10 cellular contexts compared by ENCODE assay signal in the genomic region with DNA sequence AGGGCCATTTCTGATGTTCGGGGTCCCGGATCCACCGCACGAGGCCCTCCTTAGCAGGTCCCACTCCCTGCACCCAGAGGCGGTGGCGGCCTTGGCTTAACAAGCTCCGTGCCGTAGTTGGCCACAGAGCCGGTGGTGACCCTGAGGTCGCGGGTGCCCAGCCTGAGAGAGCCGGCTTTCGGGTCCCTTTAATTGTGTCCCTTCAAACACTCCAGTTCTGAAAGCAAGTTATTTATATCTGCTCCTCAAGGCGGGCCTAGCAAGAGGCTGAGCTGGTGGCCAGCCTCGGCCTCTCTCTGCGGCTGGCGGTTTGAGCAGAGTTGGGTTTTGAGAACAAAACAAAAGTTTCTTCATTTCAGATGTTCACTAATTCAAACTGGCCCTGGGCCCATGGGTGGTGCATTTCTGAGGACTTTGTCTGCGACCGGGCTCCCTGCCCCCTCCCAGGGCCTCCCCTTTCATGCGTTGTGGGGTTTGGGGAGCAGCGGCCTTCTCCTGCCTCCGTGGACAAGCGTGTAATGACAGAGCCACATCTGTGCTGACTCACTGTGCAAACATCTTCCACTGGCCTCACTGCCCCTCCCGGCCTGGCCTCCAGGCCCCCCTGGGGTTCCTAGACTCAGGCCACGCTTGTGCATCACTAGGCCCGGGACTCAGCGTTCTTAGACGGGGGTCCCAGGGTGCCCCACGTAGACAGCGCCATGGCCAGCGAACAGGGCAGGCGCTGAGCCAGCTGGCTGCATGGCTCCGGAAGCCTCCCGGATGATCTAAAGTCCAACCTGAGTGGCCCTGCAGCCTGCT. TPM values are rescaled to one million over a fixed set of nuclear protein-coding genes. Genes with fewer than 3 reads are reported as not detected.
DNase-seq lines count a peak whose midpoint lies in the region; ATAC-seq and TF ChIP-seq lines count a peak whose summit lies in the region.
"Had no signal": no experiment of that assay in that cellular context is flagged by ENCODE, and none has a peak within 500 bp of the region (broad histone marks: within the 10 kb centered on the region; RNA-seq: fewer than 3 reads in every experiment).

No MANE protein-coding gene starts in this region.

- H3K27me3 ChIP-seq in spleen (replicated peaks in 1 of 7) = peaks cover 0 to 39% (median 0%) of the 10 kb centered on the region in 7 donors
- H3K27me3 ChIP-seq: upper lobe of left lung had no signal

- no peaks in the 10 kb centered on the region for H3K9me3 ChIP-seq in spleen
- H3K9me3 ChIP-seq: upper lobe of left lung had no signal

- intact Hi-C loops in sciatic nerve (cut with DNase I) (no loop called here), spleen (cut with DNase I; ENCODE audit: low total_unique reads) (no loop called here)

- H3K36me3 ChIP-seq in spleen = no peaks in the 10 kb centered on the region
- H3K36me3 ChIP-seq: upper lobe of left lung had no signal

- H3K27ac ChIP-seq in spleen = no peak overlapping the region
- H3K27ac ChIP-seq: upper lobe of left lung had no signal

- TF ChIP-seq CTCF in spleen (IDR thresholded peaks at IDR 0.05 in 8 of 11, conservative IDR thresholded peaks at IDR 0.05 in 3 of 11) = no peak

- TF ChIP-seq POLR2A in spleen (IDR thresholded peaks at IDR 0.05) = no peak

- DNase-seq in EL (peak; percentile 96), SW480 (ENCODE audit: low spot score) (peak; percentile 51), glomerular visceral epithelial cell (ENCODE audit: extremely low spot score) (peak; percentile 72), sciatic nerve (ENCODE audit: low spot score) (peak; percentile 79), ureter (ENCODE audit: low spot score) (no peak), HK-2 (ENCODE audit: unreplicated experiment) (no peak), spleen (no peak)
- DNase-seq in stimulated activated naive CD4-positive, alpha-beta T cell treated with Interleukin-2 at 50 U/mL for 16 hours (lab: John Stamatoyannopoulos, UW) = no peak
- DNase-seq: DMS153 had no signal

- peak; percentile 94 for ATAC-seq in sciatic nerve

- 69 to 91% (median 86%) methylated on average over 25 to 34 of the region's 34 CpGs for WGBS in spleen, 5 donors

- no peak overlapping the region for H3K4me3 ChIP-seq in spleen
- H3K4me3 ChIP-seq: upper lobe of left lung had no signal

- H3K4me1 ChIP-seq in spleen = no peaks in the 10 kb centered on the region

RNA-seq across cellular contexts. Expression of gene COL5A1, which starts 49.4 kb away (rescaled TPM):
- total RNA-seq in sciatic nerve = 79.4 TPM
- 64.7 TPM for total RNA-seq in ureter
- 10 to 100 TPM; 14.6 to 50.6 (median 28.9) TPM for total RNA-seq in spleen
- 10 to 100 TPM in 1 of 3 donors, 1 to 10 TPM in 2; 2.6 to 12.2 (median 3.1) TPM for polyA plus RNA-seq in spleen

Comparison
In these comparisons a context has a peak if more than half of its experiments do, and no peak if none do; other contexts are left out.
1. DNase-seq: peak in EL (single experiment), SW480 (single experiment), glomerular visceral epithelial cell (single experiment) and sciatic nerve (single experiment); none in stimulated activated naive CD4-positive, alpha-beta T cell treated with Interleukin-2 at 50 U/mL for 16 hours (single experiment), ureter (single experiment), HK-2 (single experiment) and spleen (single experiment).